ENCODE assay signal across 21 cellular contexts in genomic region chr20:33658929-33659328, GRCh38. TPM values are rescaled to one million over a fixed set of nuclear protein-coding genes. Genes with fewer than 3 reads are reported as not detected.
"Had no signal": no experiment of that assay in that cellular context is flagged by ENCODE, and none has a peak within 500 bp of the region (broad histone marks: within the 10 kb centered on the region; RNA-seq: fewer than 3 reads in every experiment).

No MANE protein-coding gene starts in this region.

- DNase-seq: activated CD8-positive, alpha-beta memory T cell treated with anti-CD3 and anti-CD28 coated beads, Interleukin-2, amount 50 U/mL, for 4 hours; activated naive CD4-positive, alpha-beta T cell treated with anti-CD3 and anti-CD28 coated beads, Interleukin-2, amount 50 U/mL, for 16 hours; activated T-cell treated with anti-CD3 and anti-CD28 coated beads, Interleukin-2, amount 50 U/mL, for 4 hours; brain microvascular endothelial cell; erythroblast; foreskin melanocyte; head of caudate nucleus; mammary epithelial cell; midbrain; nephron progenitor cell; psoas muscle; right cardiac atrium; stimulated activated CD4-positive, alpha-beta T cell treated with anti-CD3 and anti-CD28 coated beads, Interleukin-4, amount 100 ng/mL, for 1 hour; upper lobe of right lung had no signal

- H3K27ac ChIP-seq: brain microvascular endothelial cell, colonic mucosa, psoas muscle, skin epidermis, thoracic aorta, upper lobe of right lung had no signal

- H3K27me3 Mint-ChIP-seq: central memory CD8-positive, alpha-beta T cell had no signal

- H3K27ac Mint-ChIP-seq: nephron progenitor cell; T-helper 2 cell treated with Interferon-gamma antibody and Interleukin-4, amounts not matched to agents 5 μg/mL and 100 μg/mL, for 36 hours had no signal

- H3K9me3 Mint-ChIP-seq: activated T-cell treated with anti-CD3 and anti-CD28 coated beads, Interleukin-2, amount 50 U/mL, for 4 hours; central memory CD8-positive, alpha-beta T cell; nephron progenitor cell; T-helper 2 cell treated with Interferon-gamma antibody and Interleukin-4, amounts not matched to agents 5 μg/mL and 100 μg/mL, for 36 hours had no signal

- H3K4me3 Mint-ChIP-seq: activated T-cell treated with anti-CD3 and anti-CD28 coated beads, Interleukin-2, amount 50 U/mL, for 4 hours; central memory CD8-positive, alpha-beta T cell; nephron progenitor cell; T-helper 2 cell treated with Interferon-gamma antibody and Interleukin-4, amounts not matched to agents 5 μg/mL and 100 μg/mL, for 36 hours had no signal

RNA-seq across cellular contexts. Expression of gene C20orf144, which starts 3.2 kb away (rescaled TPM):
- total RNA-seq: left lobe of liver, omental fat pad, psoas muscle, right cardiac atrium, thoracic aorta had no signal
